ENCODE assay signal across 1 cellular context in genomic region chr5:176388341-176389113, GRCh38.
TF ChIP-seq lines count a peak whose summit lies in the region.

A gene with protein sequence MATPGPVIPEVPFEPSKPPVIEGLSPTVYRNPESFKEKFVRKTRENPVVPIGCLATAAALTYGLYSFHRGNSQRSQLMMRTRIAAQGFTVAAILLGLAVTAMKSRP (plus strand): TSS chr5:176388751. CDS start chr5:176388820, 69 bp downstream.
A gene with protein sequence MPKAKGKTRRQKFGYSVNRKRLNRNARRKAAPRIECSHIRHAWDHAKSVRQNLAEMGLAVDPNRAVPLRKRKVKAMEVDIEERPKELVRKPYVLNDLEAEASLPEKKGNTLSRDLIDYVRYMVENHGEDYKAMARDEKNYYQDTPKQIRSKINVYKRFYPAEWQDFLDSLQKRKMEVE (minus strand): TSS chr5:176388598. CDS start chr5:176388539, 59 bp downstream.

TF ChIP-seq in K562, 482 proteins besides CTCF, POLR2A, EP300 and RAD21 (continued from another document and continues in another):
- TF ChIP-seq, protein P1, sequence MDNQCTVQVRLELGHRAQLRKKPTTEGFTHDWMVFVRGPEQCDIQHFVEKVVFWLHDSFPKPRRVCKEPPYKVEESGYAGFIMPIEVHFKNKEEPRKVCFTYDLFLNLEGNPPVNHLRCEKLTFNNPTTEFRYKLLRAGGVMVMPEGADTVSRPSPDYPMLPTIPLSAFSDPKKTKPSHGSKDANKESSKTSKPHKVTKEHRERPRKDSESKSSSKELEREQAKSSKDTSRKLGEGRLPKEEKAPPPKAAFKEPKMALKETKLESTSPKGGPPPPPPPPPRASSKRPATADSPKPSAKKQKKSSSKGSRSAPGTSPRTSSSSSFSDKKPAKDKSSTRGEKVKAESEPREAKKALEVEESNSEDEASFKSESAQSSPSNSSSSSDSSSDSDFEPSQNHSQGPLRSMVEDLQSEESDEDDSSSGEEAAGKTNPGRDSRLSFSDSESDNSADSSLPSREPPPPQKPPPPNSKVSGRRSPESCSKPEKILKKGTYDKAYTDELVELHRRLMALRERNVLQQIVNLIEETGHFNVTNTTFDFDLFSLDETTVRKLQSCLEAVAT (IDR thresholded peaks at IDR 0.05): peak; percentile 73 to 80; a peak in 3 of 4 replicates
- TF ChIP-seq MAFF (IDR thresholded peaks at IDR 0.05; ENCODE audit: low read length) (peak; percentile 10; the same call in 1 of the 2 replicates), TCFL5 (CRISPR knock-in tag; conservative IDR thresholded peaks at IDR 0.05) (no peak), RBFOX2 (IDR thresholded peaks at IDR 0.05; ENCODE audit: low read depth, low read length) (peak; percentile 92), MEF2D (tag; conservative IDR thresholded peaks at IDR 0.05; ENCODE audit: low read depth) (peak; percentile 70; the same call in 1 of the 2 replicates), ZKSCAN1 (IDR thresholded peaks at IDR 0.05; ENCODE audit: low read depth, low read length) (no peak), SMAD4 (CRISPR knock-in tag; conservative IDR thresholded peaks at IDR 0.05) (no peak), TBL1XR1 (IDR thresholded peaks at IDR 0.05; ENCODE audit: low read length in 2 of 2) (peak in 1 of 2 experiments; percentile 74; a peak in 2 of 4 replicates), SAFB2 (IDR thresholded peaks at IDR 0.05; ENCODE audit: borderline replicate concordance, low read depth, low read length, severe bottlenecking) (no peak), BDP1 (IDR thresholded peaks at IDR 0.05; ENCODE audit: insufficient read depth, insufficient read length) (no peak), MBD2 (IDR thresholded peaks at IDR 0.05; ENCODE audit: borderline replicate concordance, low read depth) (peak; percentile 90), MYBL2 (IDR thresholded peaks at IDR 0.05; ENCODE audit: low read depth) (no peak), MYBL2 (CRISPR knock-in tag; IDR thresholded peaks at IDR 0.05; ENCODE audit: borderline replicate concordance) (no peak), ZNF511 (CRISPR knock-in tag; IDR thresholded peaks at IDR 0.05) (no peak), ZNF696 (CRISPR knock-in tag; conservative IDR thresholded peaks at IDR 0.05) (no peak), ZNF175 (CRISPR knock-in tag; IDR thresholded peaks at IDR 0.05; ENCODE audit: low read depth) (peak; percentile 38; the same call in 1 of the 2 replicates), PHF21A (IDR thresholded peaks at IDR 0.05; ENCODE audit: borderline replicate concordance, low read depth) (peak; percentile 88; the same call in 1 of the 2 replicates), ZNF224 (CRISPR knock-in tag; IDR thresholded peaks at IDR 0.05) (no peak), ZBTB43 (CRISPR knock-in tag; IDR thresholded peaks at IDR 0.05) (0 out of 2 replicates have a peak, but pooled peaks have one; percentile 17), EGR1 (conservative IDR thresholded peaks at IDR 0.05) (peak; percentile 70), ZNF384 (IDR thresholded peaks at IDR 0.05; ENCODE audit: low read depth, low read length) (0 out of 2 replicates have a peak, but pooled peaks have one; percentile 9), ZNF512 (tag; IDR thresholded peaks at IDR 0.05) (no peak), FOXK1 (CRISPR knock-in tag; IDR thresholded peaks at IDR 0.05; ENCODE audit: borderline replicate concordance) (no peak; the same call in 1 of the 2 replicates), ZC3H8 (IDR thresholded peaks at IDR 0.05) (peak; percentile 84; the same call in 1 of the 2 replicates), ZNF165 (CRISPR knock-in tag; IDR thresholded peaks at IDR 0.05; ENCODE audit: borderline replicate concordance) (no peak), AFF1 (IDR thresholded peaks at IDR 0.05; ENCODE audit: low read depth in 1 of 2, partially characterized antibody in 2 of 2) (peak; percentile 89 to 94), CAMTA2 (CRISPR knock-in tag; conservative IDR thresholded peaks at IDR 0.05) (no peak), EZH2 (IDR thresholded peaks at IDR 0.05; ENCODE audit: borderline replicate concordance, low read depth, low read length) (no peak), CHD2 (IDR thresholded peaks at IDR 0.05; ENCODE audit: low read depth, low read length) (peak; percentile 96), STAG1 (CRISPR knock-in tag; IDR thresholded peaks at IDR 0.05; ENCODE audit: borderline replicate concordance) (no peak), ZNF431 (CRISPR knock-in tag; IDR thresholded peaks at IDR 0.05) (peak; percentile 33; the same call in 1 of the 2 replicates)
- TF ChIP-seq, protein P2, sequence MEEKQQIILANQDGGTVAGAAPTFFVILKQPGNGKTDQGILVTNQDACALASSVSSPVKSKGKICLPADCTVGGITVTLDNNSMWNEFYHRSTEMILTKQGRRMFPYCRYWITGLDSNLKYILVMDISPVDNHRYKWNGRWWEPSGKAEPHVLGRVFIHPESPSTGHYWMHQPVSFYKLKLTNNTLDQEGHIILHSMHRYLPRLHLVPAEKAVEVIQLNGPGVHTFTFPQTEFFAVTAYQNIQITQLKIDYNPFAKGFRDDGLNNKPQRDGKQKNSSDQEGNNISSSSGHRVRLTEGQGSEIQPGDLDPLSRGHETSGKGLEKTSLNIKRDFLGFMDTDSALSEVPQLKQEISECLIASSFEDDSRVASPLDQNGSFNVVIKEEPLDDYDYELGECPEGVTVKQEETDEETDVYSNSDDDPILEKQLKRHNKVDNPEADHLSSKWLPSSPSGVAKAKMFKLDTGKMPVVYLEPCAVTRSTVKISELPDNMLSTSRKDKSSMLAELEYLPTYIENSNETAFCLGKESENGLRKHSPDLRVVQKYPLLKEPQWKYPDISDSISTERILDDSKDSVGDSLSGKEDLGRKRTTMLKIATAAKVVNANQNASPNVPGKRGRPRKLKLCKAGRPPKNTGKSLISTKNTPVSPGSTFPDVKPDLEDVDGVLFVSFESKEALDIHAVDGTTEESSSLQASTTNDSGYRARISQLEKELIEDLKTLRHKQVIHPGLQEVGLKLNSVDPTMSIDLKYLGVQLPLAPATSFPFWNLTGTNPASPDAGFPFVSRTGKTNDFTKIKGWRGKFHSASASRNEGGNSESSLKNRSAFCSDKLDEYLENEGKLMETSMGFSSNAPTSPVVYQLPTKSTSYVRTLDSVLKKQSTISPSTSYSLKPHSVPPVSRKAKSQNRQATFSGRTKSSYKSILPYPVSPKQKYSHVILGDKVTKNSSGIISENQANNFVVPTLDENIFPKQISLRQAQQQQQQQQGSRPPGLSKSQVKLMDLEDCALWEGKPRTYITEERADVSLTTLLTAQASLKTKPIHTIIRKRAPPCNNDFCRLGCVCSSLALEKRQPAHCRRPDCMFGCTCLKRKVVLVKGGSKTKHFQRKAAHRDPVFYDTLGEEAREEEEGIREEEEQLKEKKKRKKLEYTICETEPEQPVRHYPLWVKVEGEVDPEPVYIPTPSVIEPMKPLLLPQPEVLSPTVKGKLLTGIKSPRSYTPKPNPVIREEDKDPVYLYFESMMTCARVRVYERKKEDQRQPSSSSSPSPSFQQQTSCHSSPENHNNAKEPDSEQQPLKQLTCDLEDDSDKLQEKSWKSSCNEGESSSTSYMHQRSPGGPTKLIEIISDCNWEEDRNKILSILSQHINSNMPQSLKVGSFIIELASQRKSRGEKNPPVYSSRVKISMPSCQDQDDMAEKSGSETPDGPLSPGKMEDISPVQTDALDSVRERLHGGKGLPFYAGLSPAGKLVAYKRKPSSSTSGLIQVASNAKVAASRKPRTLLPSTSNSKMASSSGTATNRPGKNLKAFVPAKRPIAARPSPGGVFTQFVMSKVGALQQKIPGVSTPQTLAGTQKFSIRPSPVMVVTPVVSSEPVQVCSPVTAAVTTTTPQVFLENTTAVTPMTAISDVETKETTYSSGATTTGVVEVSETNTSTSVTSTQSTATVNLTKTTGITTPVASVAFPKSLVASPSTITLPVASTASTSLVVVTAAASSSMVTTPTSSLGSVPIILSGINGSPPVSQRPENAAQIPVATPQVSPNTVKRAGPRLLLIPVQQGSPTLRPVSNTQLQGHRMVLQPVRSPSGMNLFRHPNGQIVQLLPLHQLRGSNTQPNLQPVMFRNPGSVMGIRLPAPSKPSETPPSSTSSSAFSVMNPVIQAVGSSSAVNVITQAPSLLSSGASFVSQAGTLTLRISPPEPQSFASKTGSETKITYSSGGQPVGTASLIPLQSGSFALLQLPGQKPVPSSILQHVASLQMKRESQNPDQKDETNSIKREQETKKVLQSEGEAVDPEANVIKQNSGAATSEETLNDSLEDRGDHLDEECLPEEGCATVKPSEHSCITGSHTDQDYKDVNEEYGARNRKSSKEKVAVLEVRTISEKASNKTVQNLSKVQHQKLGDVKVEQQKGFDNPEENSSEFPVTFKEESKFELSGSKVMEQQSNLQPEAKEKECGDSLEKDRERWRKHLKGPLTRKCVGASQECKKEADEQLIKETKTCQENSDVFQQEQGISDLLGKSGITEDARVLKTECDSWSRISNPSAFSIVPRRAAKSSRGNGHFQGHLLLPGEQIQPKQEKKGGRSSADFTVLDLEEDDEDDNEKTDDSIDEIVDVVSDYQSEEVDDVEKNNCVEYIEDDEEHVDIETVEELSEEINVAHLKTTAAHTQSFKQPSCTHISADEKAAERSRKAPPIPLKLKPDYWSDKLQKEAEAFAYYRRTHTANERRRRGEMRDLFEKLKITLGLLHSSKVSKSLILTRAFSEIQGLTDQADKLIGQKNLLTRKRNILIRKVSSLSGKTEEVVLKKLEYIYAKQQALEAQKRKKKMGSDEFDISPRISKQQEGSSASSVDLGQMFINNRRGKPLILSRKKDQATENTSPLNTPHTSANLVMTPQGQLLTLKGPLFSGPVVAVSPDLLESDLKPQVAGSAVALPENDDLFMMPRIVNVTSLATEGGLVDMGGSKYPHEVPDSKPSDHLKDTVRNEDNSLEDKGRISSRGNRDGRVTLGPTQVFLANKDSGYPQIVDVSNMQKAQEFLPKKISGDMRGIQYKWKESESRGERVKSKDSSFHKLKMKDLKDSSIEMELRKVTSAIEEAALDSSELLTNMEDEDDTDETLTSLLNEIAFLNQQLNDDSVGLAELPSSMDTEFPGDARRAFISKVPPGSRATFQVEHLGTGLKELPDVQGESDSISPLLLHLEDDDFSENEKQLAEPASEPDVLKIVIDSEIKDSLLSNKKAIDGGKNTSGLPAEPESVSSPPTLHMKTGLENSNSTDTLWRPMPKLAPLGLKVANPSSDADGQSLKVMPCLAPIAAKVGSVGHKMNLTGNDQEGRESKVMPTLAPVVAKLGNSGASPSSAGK (IDR thresholded peaks at IDR 0.05): peak; percentile 90
- TF ChIP-seq, protein P3, sequence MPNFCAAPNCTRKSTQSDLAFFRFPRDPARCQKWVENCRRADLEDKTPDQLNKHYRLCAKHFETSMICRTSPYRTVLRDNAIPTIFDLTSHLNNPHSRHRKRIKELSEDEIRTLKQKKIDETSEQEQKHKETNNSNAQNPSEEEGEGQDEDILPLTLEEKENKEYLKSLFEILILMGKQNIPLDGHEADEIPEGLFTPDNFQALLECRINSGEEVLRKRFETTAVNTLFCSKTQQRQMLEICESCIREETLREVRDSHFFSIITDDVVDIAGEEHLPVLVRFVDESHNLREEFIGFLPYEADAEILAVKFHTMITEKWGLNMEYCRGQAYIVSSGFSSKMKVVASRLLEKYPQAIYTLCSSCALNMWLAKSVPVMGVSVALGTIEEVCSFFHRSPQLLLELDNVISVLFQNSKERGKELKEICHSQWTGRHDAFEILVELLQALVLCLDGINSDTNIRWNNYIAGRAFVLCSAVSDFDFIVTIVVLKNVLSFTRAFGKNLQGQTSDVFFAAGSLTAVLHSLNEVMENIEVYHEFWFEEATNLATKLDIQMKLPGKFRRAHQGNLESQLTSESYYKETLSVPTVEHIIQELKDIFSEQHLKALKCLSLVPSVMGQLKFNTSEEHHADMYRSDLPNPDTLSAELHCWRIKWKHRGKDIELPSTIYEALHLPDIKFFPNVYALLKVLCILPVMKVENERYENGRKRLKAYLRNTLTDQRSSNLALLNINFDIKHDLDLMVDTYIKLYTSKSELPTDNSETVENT (CRISPR knock-in tag; IDR thresholded peaks at IDR 0.05): no peak
